In the genomic region with DNA sequence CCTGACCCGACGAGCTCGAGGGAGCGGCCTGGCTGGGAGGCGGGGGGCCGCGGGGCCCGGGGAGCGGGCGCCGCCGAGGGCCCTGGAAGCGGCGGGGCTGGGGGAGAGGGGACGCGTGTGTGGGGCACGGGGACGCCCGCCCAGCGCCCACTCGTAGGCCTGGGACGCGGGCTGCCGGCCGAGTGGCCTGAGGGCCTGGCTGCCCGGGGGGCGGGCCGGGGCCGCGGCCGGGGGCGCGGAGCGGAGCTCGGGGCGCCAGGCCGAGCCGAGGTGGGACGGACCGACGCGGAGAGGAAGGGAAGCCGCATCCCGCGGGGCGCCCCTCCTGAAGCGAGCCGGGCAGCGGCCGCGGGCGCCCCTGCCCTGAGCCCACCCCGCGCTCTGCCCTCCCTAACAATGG, we compare ENCODE assay signal across 8 cellular contexts.
DNase-seq lines count a peak whose midpoint lies in the region; ATAC-seq and TF ChIP-seq lines count a peak whose summit lies in the region.
"Not testable (repeated sequence)": the region's sequence is repeated elsewhere in the genome, so short reads cannot be mapped to it uniquely, and the experiment has no call there.

No MANE protein-coding gene starts in this region.

- not testable (repeated sequence) for H3K27me3 ChIP-seq in PC-9 (ENCODE audit: insufficient read depth, low read depth)

- not testable (repeated sequence) for H3F3A ChIP-seq in PC-9 (ENCODE audit: insufficient read depth, low read depth)

- H3K9me2 ChIP-seq in PC-9 (ENCODE audit: insufficient read depth) = not testable (repeated sequence)

- BruUV-seq in PC-9 (replicated peaks; lab: Mats Ljungman, UMichigan) = not testable (repeated sequence)

- peak; percentile 60 for DNase-seq in D341Med (ENCODE audit: low spot score)
- not testable (repeated sequence) for DNase-seq in PC-9, mucosa of descending colon
- peak in 1 of 2 donors; percentile 9 for DNase-seq in foreskin fibroblast

- CTCF ChIA-PET in PC-9 (lab: Charles Lee) = not testable (repeated sequence)

- peak; percentile 27 for ATAC-seq in GM21423 (IDR thresholded peaks at IDR 0.05; ENCODE audit: unreplicated experiment)
- peak; percentile 46 for ATAC-seq in HG03064 (IDR thresholded peaks at IDR 0.05; ENCODE audit: low read depth, unreplicated experiment)
- peak; percentile 63 for ATAC-seq in mucosa of descending colon

- H3K36me3 Mint-ChIP-seq in activated naive CD8-positive, alpha-beta T cell; stimulated activated naive CD8-positive, alpha-beta T cell treated with anti-CD3 and anti-CD28 coated beads, Interleukin-15, Interleukin-2, amounts not matched to agents 100 ng/mL and 50 ng/mL, for 24 hours (ENCODE audit: low read depth): not testable (repeated sequence)

- H4K20me1 ChIP-seq in PC-9 (ENCODE audit: insufficient read depth) = not testable (repeated sequence)

- H3K4me3 ChIP-seq in PC-9 (peak overlapping the region; percentile 55; the same call in 1 of the 2 replicates), foreskin fibroblast (ENCODE audit: low read depth in 1 of 2, low read length in 2 of 2) (peak overlapping the region; percentile 40 to 53), mucosa of descending colon (peak overlapping the region; percentile 46)

- not testable (repeated sequence) for TF ChIP-seq CTCF in PC-9 (conservative IDR thresholded peaks at IDR 0.05); foreskin fibroblast (IDR thresholded peaks at IDR 0.05; ENCODE audit: low read depth, low read length); mucosa of descending colon (IDR thresholded peaks at IDR 0.05)

- peak overlapping the region; percentile 74; the same call in 1 of the 2 replicates for H2AFZ ChIP-seq in PC-9

- peak overlapping the region; percentile 49; the same call in 1 of the 2 replicates for H3K4me2 ChIP-seq in PC-9

- H3K4me3 Mint-ChIP-seq in activated naive CD8-positive, alpha-beta T cell = peak overlapping the region; percentile 89
- peak overlapping the region; percentile 80 for H3K4me3 Mint-ChIP-seq in stimulated activated naive CD8-positive, alpha-beta T cell treated with anti-CD3 and anti-CD28 coated beads, Interleukin-15, Interleukin-2, amounts not matched to agents 100 ng/mL and 50 ng/mL, for 24 hours

- not testable (repeated sequence) for H3K9me3 ChIP-seq in PC-9 (ENCODE audit: insufficient read depth, low read depth); mucosa of descending colon

- intact Hi-C loops in PC-9 (cut with micrococcal nuclease; ENCODE audit: unreplicated experiment); mucosa of descending colon (cut with DNase I, micrococcal nuclease): not testable (repeated sequence)

- H3K9me3 Mint-ChIP-seq in activated naive CD8-positive, alpha-beta T cell (ENCODE audit: low read depth); stimulated activated naive CD8-positive, alpha-beta T cell treated with anti-CD3 and anti-CD28 coated beads, Interleukin-15, Interleukin-2, amounts not matched to agents 100 ng/mL and 50 ng/mL, for 24 hours: not testable (repeated sequence)

- not testable (repeated sequence) for H3K27ac ChIP-seq in PC-9

- not testable (repeated sequence) for H3K27ac Mint-ChIP-seq in activated naive CD8-positive, alpha-beta T cell; stimulated activated naive CD8-positive, alpha-beta T cell treated with anti-CD3 and anti-CD28 coated beads, Interleukin-15, Interleukin-2, amounts not matched to agents 100 ng/mL and 50 ng/mL, for 24 hours

- POLR2A ChIA-PET in PC-9 (lab: Charles Lee; ENCODE audit: unreplicated experiment) = not testable (repeated sequence)

- H3K4me1 ChIP-seq in PC-9 (replicated peaks; ENCODE audit: insufficient read depth); mucosa of descending colon (ENCODE audit: low read depth): not testable (repeated sequence)

- H3K4me1 Mint-ChIP-seq in activated naive CD8-positive, alpha-beta T cell (ENCODE audit: low read depth); stimulated activated naive CD8-positive, alpha-beta T cell treated with anti-CD3 and anti-CD28 coated beads, Interleukin-15, Interleukin-2, amounts not matched to agents 100 ng/mL and 50 ng/mL, for 24 hours (ENCODE audit: low read depth): not testable (repeated sequence)

- not testable (repeated sequence) for H3K27me3 Mint-ChIP-seq in activated naive CD8-positive, alpha-beta T cell; stimulated activated naive CD8-positive, alpha-beta T cell treated with anti-CD3 and anti-CD28 coated beads, Interleukin-15, Interleukin-2, amounts not matched to agents 100 ng/mL and 50 ng/mL, for 24 hours

- H3K36me3 ChIP-seq in PC-9 (ENCODE audit: low read depth); mucosa of descending colon (ENCODE audit: low read depth): not testable (repeated sequence)

- not testable (repeated sequence) for H3K79me2 ChIP-seq in PC-9 (ENCODE audit: low read depth)
